ENCODE assay signal across 20 cellular contexts in the genomic region with DNA sequence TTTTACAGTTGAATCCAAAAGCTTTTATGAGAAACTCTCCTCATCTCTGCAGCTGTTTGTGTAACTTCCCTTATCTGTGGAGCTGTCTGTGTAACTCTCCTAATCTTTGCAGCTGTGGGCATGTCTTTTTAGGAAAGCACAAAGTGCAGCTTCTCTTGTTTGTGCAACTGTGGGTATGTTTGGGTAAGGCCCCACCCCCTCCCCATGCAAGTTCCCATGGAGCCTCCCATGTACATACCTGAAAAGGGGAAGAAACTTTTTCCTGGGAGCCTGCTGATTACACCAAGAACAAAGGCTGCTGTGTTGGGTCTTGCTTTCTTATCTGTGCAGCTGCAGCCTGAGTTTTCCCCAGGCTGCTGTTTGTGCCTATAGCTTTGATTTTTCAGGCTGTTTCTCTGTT. TPM values are rescaled to one million over a fixed set of nuclear protein-coding genes. Genes with fewer than 3 reads are reported as not detected.
DNase-seq lines count a peak whose midpoint lies in the region; ATAC-seq and TF ChIP-seq lines count a peak whose summit lies in the region.
"Had no signal": no experiment of that assay in that cellular context is flagged by ENCODE, and none has a peak within 500 bp of the region (broad histone marks: within the 10 kb centered on the region; RNA-seq: fewer than 3 reads in every experiment).

No MANE protein-coding gene starts in this region.

- H3K79me1 ChIP-seq in H9 (ENCODE audit: insufficient read depth, low read depth, low read length, poor library complexity, severe bottlenecking) = no peaks in the 10 kb centered on the region

- peaks cover 29% of the 10 kb centered on the region for H3K4me1 Mint-ChIP-seq in progenitor cell of endocrine pancreas (ENCODE audit: low read depth)
- peaks cover 2% of the 10 kb centered on the region for H3K4me1 Mint-ChIP-seq in activated T-cell treated with anti-CD3 and anti-CD28 coated beads, Interleukin-2, amount 50 U/mL, for 24 hours (ENCODE audit: low read depth)
- peaks cover 3 to 8% of the 10 kb centered on the region in 2 experiments for H3K4me1 Mint-ChIP-seq in H9
- H3K4me1 Mint-ChIP-seq: neural crest cell had no signal

- H3K36me3 ChIP-seq in hepatocyte (replicated peaks; ENCODE audit: insufficient read depth, low read depth) (no peaks in the 10 kb centered on the region), gastrocnemius medialis (no peaks in the 10 kb centered on the region)
- H3K36me3 ChIP-seq: esophagus muscularis mucosa, right atrium auricular region, tibial artery had no signal

- no peak overlapping the region for H2BK120ac ChIP-seq in H9 (ENCODE audit: low read depth, low read length, poor library complexity, severe bottlenecking)

- H3K9me3 ChIP-seq in hepatocyte (ENCODE audit: low read depth) (no peaks in the 10 kb centered on the region), gastrocnemius medialis (no peaks in the 10 kb centered on the region), H9 (ENCODE audit: control insufficient read depth, low read depth, low read length) (peaks cover 13% of the 10 kb centered on the region)
- H3K9me3 ChIP-seq: esophagus muscularis mucosa, right atrium auricular region, tibial artery had no signal

- H2AFZ ChIP-seq in hepatocyte (peak overlapping the region; percentile 3), H9 (ENCODE audit: low read length) (no peak overlapping the region)

- H3K9ac ChIP-seq in H9 (ENCODE audit: extremely low read depth, insufficient read length, low read length) = no peak overlapping the region

- H3K4me1 ChIP-seq in hepatocyte (ENCODE audit: insufficient read depth) (peaks cover 20% of the 10 kb centered on the region), gastrocnemius medialis (peaks cover 2 to 12% of the 10 kb centered on the region in 2 donors), H9 (ENCODE audit: insufficient read depth, low read length) (peaks cover 4% of the 10 kb centered on the region; the same call in 1 of the 2 replicates)

- no peak overlapping the region for H3T11ph ChIP-seq in H9 (ENCODE audit: low read length)

- no peak for TF ChIP-seq POLR2A in gastrocnemius medialis (IDR thresholded peaks at IDR 0.05)

- no peak for TF ChIP-seq CTCF in hepatocyte (IDR thresholded peaks at IDR 0.05; ENCODE audit: poor library complexity)
- no peak for TF ChIP-seq CTCF in progenitor cell of endocrine pancreas (IDR thresholded peaks at IDR 0.05; ENCODE audit: unreplicated experiment)
- TF ChIP-seq CTCF in gastrocnemius medialis (IDR thresholded peaks at IDR 0.05 in 4 of 5, conservative IDR thresholded peaks at IDR 0.05 in 1 of 5) = no peak
- no peak for TF ChIP-seq CTCF in H9 (conservative IDR thresholded peaks at IDR 0.05)

- H4K91ac ChIP-seq in H9 (ENCODE audit: insufficient read length, low read depth, low read length) = no peak overlapping the region

- peak overlapping the region; percentile 70 for H3K4me2 ChIP-seq in hepatocyte
- no peak overlapping the region for H3K4me2 ChIP-seq in H9 (ENCODE audit: insufficient read depth, insufficient read length, low read length)

- peaks cover 5% of the 10 kb centered on the region for H3K9me3 Mint-ChIP-seq in progenitor cell of endocrine pancreas (ENCODE audit: low read depth)
- no peaks in the 10 kb centered on the region for H3K9me3 Mint-ChIP-seq in activated T-cell treated with anti-CD3 and anti-CD28 coated beads, Interleukin-2, amount 50 U/mL, for 24 hours
- peaks cover 14 to 16% of the 10 kb centered on the region in 2 experiments for H3K9me3 Mint-ChIP-seq in H9
- H3K9me3 Mint-ChIP-seq: activated T-helper 2 cell treated with anti-CD3 and anti-CD28 coated beads, Interferon-gamma antibody, Interleukin-2, Interleukin-4, amounts not matched to agents 10 μg/mL and 5 μg/mL and 100 μg/mL, durations not matched to agents 14 hours and 24 hours and 36 hours; neural crest cell; T-helper 1 cell treated with Interleukin-12 subunit alpha and Interleukin-12 subunit beta and Interleukin-4 antibody, amounts not matched to agents 30 μg/mL and 1 μg/mL, for 36 hours had no signal

- no peak overlapping the region for H3K18ac ChIP-seq in H9 (ENCODE audit: insufficient read length, low read depth, low read length)

- peak; percentile 89 for DNase-seq in Kasumi-1 (lab: John Stamatoyannopoulos, UW)
- peak; percentile 92 for DNase-seq in SIG-M5 treated with dmso at 0.1 percent for 504 hours (lab: John Stamatoyannopoulos, UW; ENCODE audit: unreplicated experiment)
- DNase-seq in hepatocyte (ENCODE audit: low spot score) = peak; percentile 81
- peak; percentile 18 for DNase-seq in progenitor cell of endocrine pancreas (ENCODE audit: low spot score, unreplicated experiment)
- no peak for DNase-seq in gastrocnemius medialis
- DNase-seq in activated T-cell treated with anti-CD3 and anti-CD28 coated beads, Interleukin-2, amount 50 U/mL, for 24 hours = no peak
- no peak for DNase-seq in LoVo (ENCODE audit: low spot score)
- no peak for DNase-seq in H9
- DNase-seq: activated CD4-positive, CD25-positive, alpha-beta regulatory T cell; caudate nucleus; head of caudate nucleus; NCI-H187; NCI-H226; stimulated activated naive CD4-positive, alpha-beta T cell treated with Interleukin-2 at 50 U/mL for 16 hours; tibial artery had no signal

- no peak overlapping the region for H3K4ac ChIP-seq in H9 (ENCODE audit: low read depth, low read length)

- H3K27ac Mint-ChIP-seq in progenitor cell of endocrine pancreas = peak overlapping the region; percentile 98
- no peak overlapping the region for H3K27ac Mint-ChIP-seq in activated T-cell treated with anti-CD3 and anti-CD28 coated beads, Interleukin-2, amount 50 U/mL, for 24 hours
- H3K27ac Mint-ChIP-seq in H9 = no peak overlapping the region
- H3K27ac Mint-ChIP-seq: activated T-helper 2 cell treated with anti-CD3 and anti-CD28 coated beads, Interferon-gamma antibody, Interleukin-2, Interleukin-4, amounts not matched to agents 10 μg/mL and 5 μg/mL and 100 μg/mL, durations not matched to agents 14 hours and 24 hours and 36 hours; T-helper 1 cell treated with Interleukin-12 subunit alpha and Interleukin-12 subunit beta and Interleukin-4 antibody, amounts not matched to agents 30 μg/mL and 1 μg/mL, for 36 hours had no signal

- H2BK5ac ChIP-seq in H9 (ENCODE audit: insufficient read length, low read length) = no peak overlapping the region

- peaks cover 7% of the 10 kb centered on the region for H3K36me3 Mint-ChIP-seq in progenitor cell of endocrine pancreas (ENCODE audit: insufficient read depth)
- no peaks in the 10 kb centered on the region for H3K36me3 Mint-ChIP-seq in activated T-cell treated with anti-CD3 and anti-CD28 coated beads, Interleukin-2, amount 50 U/mL, for 24 hours (ENCODE audit: low read depth)
- peaks cover 6 to 20% (median 15%) of the 10 kb centered on the region in 3 experiments for H3K36me3 Mint-ChIP-seq in H9 (ENCODE audit: insufficient read depth in 1 of 3, low read depth in 3 of 3)

- H2BK20ac ChIP-seq in H9 (ENCODE audit: low read depth, low read length, poor library complexity, severe bottlenecking) = no peak overlapping the region

- H4K8ac ChIP-seq in H9 (replicated peaks; ENCODE audit: insufficient read length, low read depth, low read length) = no peak overlapping the region

- H2AK5ac ChIP-seq in H9 (ENCODE audit: insufficient read length, low read length) = no peak overlapping the region

- no peak overlapping the region for H4K5ac ChIP-seq in H9 (ENCODE audit: insufficient read length, low read depth, low read length)

- no peaks in the 10 kb centered on the region for H3K23me2 ChIP-seq in H9 (ENCODE audit: insufficient read length, low read depth, low read length, poor library complexity, severe bottlenecking)

- intact Hi-C loops in gastrocnemius medialis (cut with DNase I; ENCODE audit: low total_unique reads) = no loop called here

- H3K4me3 Mint-ChIP-seq in progenitor cell of endocrine pancreas (ENCODE audit: low read depth) = no peak overlapping the region
- no peak overlapping the region for H3K4me3 Mint-ChIP-seq in activated T-cell treated with anti-CD3 and anti-CD28 coated beads, Interleukin-2, amount 50 U/mL, for 24 hours
- no peak overlapping the region; a peak in 1 of 5 replicates for H3K4me3 Mint-ChIP-seq in H9
- H3K4me3 Mint-ChIP-seq: neural crest cell; T-helper 1 cell treated with Interleukin-12 subunit alpha and Interleukin-12 subunit beta and Interleukin-4 antibody, amounts not matched to agents 30 μg/mL and 1 μg/mL, for 36 hours had no signal

- H3K9me2 ChIP-seq in hepatocyte (replicated peaks; ENCODE audit: insufficient read depth) = no peaks in the 10 kb centered on the region

- ATAC-seq in gastrocnemius medialis = no peak

- H3K27me3 ChIP-seq in hepatocyte (no peaks in the 10 kb centered on the region), gastrocnemius medialis (peaks cover 3 to 6% (median 5%) of the 10 kb centered on the region in 3 donors), H9 (ENCODE audit: insufficient read depth, low read length) (no peaks in the 10 kb centered on the region)
- H3K27me3 ChIP-seq: esophagus muscularis mucosa, right atrium auricular region, tibial artery had no signal

- in situ Hi-C loops in gastrocnemius medialis (cut with MboI; ENCODE audit: low sequenced_read_pairs in 4 of 4) = no loop called here

- no peaks in the 10 kb centered on the region for H3K27me3 Mint-ChIP-seq in progenitor cell of endocrine pancreas
- H3K27me3 Mint-ChIP-seq in activated T-cell treated with anti-CD3 and anti-CD28 coated beads, Interleukin-2, amount 50 U/mL, for 24 hours = peaks cover 48% of the 10 kb centered on the region
- H3K27me3 Mint-ChIP-seq in H9 (ENCODE audit: low read depth) = peaks cover 3% of the 10 kb centered on the region

- H3K23ac ChIP-seq in H9 (ENCODE audit: insufficient read length, low read depth, low read length) = no peak overlapping the region

- H4K20me1 ChIP-seq in hepatocyte (ENCODE audit: insufficient read depth, poor library complexity, severe bottlenecking) (no peaks in the 10 kb centered on the region), H9 (ENCODE audit: control insufficient read depth, insufficient read depth, insufficient read length) (no peaks in the 10 kb centered on the region)

- H3K27ac ChIP-seq in hepatocyte (peak overlapping the region; percentile 83), gastrocnemius medialis (no peak overlapping the region), H9 (ENCODE audit: insufficient read length, low read depth, low read length) (no peak overlapping the region)
- H3K27ac ChIP-seq: esophagus muscularis mucosa, right atrium auricular region, tibial artery had no signal

- H3K4me3 ChIP-seq in hepatocyte = no peak overlapping the region
- no peak overlapping the region for H3K4me3 ChIP-seq in gastrocnemius medialis
- H3K4me3 ChIP-seq: esophagus muscularis mucosa, right atrium auricular region, tibial artery had no signal

- no peak overlapping the region for H3K14ac ChIP-seq in H9 (ENCODE audit: insufficient read depth, low read length)

- H3K79me2 ChIP-seq in hepatocyte (no peaks in the 10 kb centered on the region), H9 (ENCODE audit: insufficient read depth, low read length) (no peaks in the 10 kb centered on the region)

- no peak overlapping the region for H3K56ac ChIP-seq in H9 (ENCODE audit: insufficient read length, low read depth, low read length)

- H2BK12ac ChIP-seq in H9 (ENCODE audit: insufficient read length, low read depth, low read length) = no peak overlapping the region

- H2BK15ac ChIP-seq in H9 (ENCODE audit: low read depth, low read length) = no peak overlapping the region

RNA-seq across cellular contexts. Expression of gene CDKN3, which starts 42.7 kb away (rescaled TPM):
- total RNA-seq in hepatocyte (11.7 and 17.5 TPM in 2 replicates), progenitor cell of endocrine pancreas (20.2 and 20.5 TPM in 2 replicates), gastrocnemius medialis (1 to 10 TPM; 1.2 to 5.1 (median 1.6) TPM), H9 (2021) (45.9 and 50.0 TPM in 2 replicates)
- 18.8 and 19.3 TPM in 2 replicates for polyA plus RNA-seq in hepatocyte

Comparison
In these comparisons a context has a peak if more than half of its experiments do, and no peak if none do; other contexts are left out.
1. DNase-seq: peak in Kasumi-1 (2 of 2), SIG-M5 treated with dmso at 0.1 percent for 504 hours (single experiment), hepatocyte (single experiment) and progenitor cell of endocrine pancreas (single experiment); none in gastrocnemius medialis (0 of 2), activated T-cell treated with anti-CD3 and anti-CD28 coated beads, Interleukin-2, amount 50 U/mL, for 24 hours (single experiment), LoVo (single experiment) and H9 (single experiment).